Comparison of ENCODE assay signal across 9 cellular contexts in the genomic region with DNA sequence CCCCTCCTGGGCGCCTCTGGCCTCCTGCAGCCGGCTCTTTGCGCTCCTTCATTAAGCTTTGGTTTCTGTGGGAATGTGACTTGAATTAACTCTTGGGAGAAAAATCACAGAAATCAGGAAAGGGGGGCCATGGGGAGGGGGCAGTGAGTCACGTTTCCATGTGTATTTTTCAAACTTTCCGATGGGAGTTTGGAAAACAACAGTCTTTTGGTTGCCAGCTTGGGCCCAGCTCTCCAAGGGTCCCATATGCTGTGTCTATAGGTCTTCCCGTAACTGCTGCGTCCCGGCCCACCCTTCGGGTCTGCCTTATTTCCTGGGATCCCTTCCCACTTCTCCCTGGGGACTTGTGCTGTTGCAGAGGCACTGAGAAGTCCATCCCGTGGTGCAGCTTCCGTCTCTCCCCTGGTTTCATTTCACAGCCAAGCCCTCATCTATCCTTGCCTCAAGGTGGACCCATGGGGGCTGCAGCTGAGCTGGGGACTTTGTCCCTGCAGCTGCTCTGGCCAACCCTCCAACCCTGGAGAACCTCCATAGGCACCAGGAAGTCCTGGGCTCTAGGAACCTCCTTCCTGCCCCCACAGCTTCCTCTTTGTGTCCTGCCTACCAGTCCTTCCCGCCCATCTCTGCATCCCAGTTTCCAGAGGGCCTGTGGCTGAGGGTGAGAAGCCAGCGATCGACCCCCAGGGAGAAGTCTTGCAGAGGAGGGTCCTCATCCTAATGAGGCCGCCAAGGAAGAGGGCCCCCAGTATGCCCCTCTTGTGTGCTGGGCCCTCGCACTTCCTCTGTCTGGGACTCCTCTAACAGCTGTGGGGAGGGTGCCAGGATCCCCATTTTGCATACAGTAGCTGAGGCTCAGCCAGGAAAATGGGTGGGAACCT. TPM values are rescaled to one million over a fixed set of nuclear protein-coding genes. Genes with fewer than 3 reads are reported as not detected.
DNase-seq lines count a peak whose midpoint lies in the region; ATAC-seq, FAIRE-seq and TF ChIP-seq lines count a peak whose summit lies in the region.
"Had no signal": no experiment of that assay in that cellular context is flagged by ENCODE, and none has a peak within 500 bp of the region (broad histone marks: within the 10 kb centered on the region; RNA-seq: fewer than 3 reads in every experiment).

No MANE protein-coding gene starts in this region.

- no peaks in the 10 kb centered on the region for H3K9me3 ChIP-seq in heart left ventricle
- no peaks in the 10 kb centered on the region for H3K9me3 ChIP-seq in GM12878 (replicated peaks; ENCODE audit: control insufficient read depth, insufficient read depth, low read length)

- in situ Hi-C loops in GM12878 (cut with MboI) = no loop called here

- intact Hi-C loops in heart left ventricle (cut with DNase I) = no loop called here
- intact Hi-C loops in cardiac septum (cut with DNase I) = no loop called here
- intact Hi-C loops in GM12878 (cut with micrococcal nuclease; ENCODE audit: unreplicated experiment) = no loop called here

- H2AFZ ChIP-seq in GM12878 (ENCODE audit: control insufficient read depth, low read depth, low read length) = no peak overlapping the region

- H4K20me1 ChIP-seq in GM12878 (ENCODE audit: control insufficient read depth, insufficient read depth) = no peaks in the 10 kb centered on the region

- H3K79me2 ChIP-seq in GM12878 (ENCODE audit: control insufficient read depth, insufficient read depth, low read length) = no peaks in the 10 kb centered on the region; the same call in 1 of the 2 replicates

- H3K4me3 ChIP-seq in heart left ventricle (no peak overlapping the region), GM12878 (no peak overlapping the region), urinary bladder (ENCODE audit: low read depth, low read length) (no peak overlapping the region)

- RAD21 ChIA-PET in GM12878 (lab: Charles Lee; ENCODE audit: unreplicated experiment) = interaction anchor here (0.6 to 22.4 kb wide), 3 partner anchors 9 to 179 kb away, joined by 3 to 695 read pairs (median 4); a partner anchor contains a TSS

- DNase-seq in heart left ventricle = peak in 2 of 5 donors; percentile 49 to 53
- DNase-seq in cardiac septum (ENCODE audit: low spot score) = no peak
- no peak for DNase-seq in GM12878 (ENCODE audit: low read depth, low spot score)
- DNase-seq in lung microvascular endothelial cell (ENCODE audit: low read depth in 2 of 2) = peak; percentile 83 to 85
- DNase-seq in NCI-H748 (lab: John Stamatoyannopoulos, UW; ENCODE audit: unreplicated experiment) = no peak
- no peak for DNase-seq in NCI-H2227 (lab: John Stamatoyannopoulos, UW; ENCODE audit: unreplicated experiment)
- DNase-seq in GOT3 (lab: John Stamatoyannopoulos, UW) = no peak

- H3K27me3 ChIP-seq in heart left ventricle = no peaks in the 10 kb centered on the region
- H3K27me3 ChIP-seq in GM12878 (replicated peaks in 1 of 2; ENCODE audit: control insufficient read depth in 2 of 2, insufficient read depth in 2 of 2, low read length in 1 of 2) = no peaks in the 10 kb centered on the region

- H3K4me2 ChIP-seq in GM12878 (ENCODE audit: control insufficient read depth, insufficient read depth) = no peak overlapping the region

- SMC1A ChIA-PET in GM12878 (lab: Charles Lee; ENCODE audit: uncharacterized antibody, unreplicated experiment) = interaction anchor here (1.0 to 23.8 kb wide), 2 partner anchors 9 to 22 kb away, joined by 3 to 874 read pairs; a partner anchor contains a TSS

- TF ChIP-seq POLR2A in heart left ventricle (IDR thresholded peaks at IDR 0.05) (no peak), GM12878 (IDR thresholded peaks at IDR 0.05; ENCODE audit: low read depth, low read length) (no peak)

- ATAC-seq in heart left ventricle (no peak), GM12878 (no peak)

- no peaks in the 10 kb centered on the region for H3K36me3 ChIP-seq in heart left ventricle
- no peaks in the 10 kb centered on the region for H3K36me3 ChIP-seq in GM12878 (ENCODE audit: control insufficient read depth in 2 of 2, insufficient read depth in 2 of 2, low read length in 1 of 2)
- H3K36me3 ChIP-seq in urinary bladder (ENCODE audit: insufficient read depth) = no peaks in the 10 kb centered on the region

- no TSS peak for BruUV-seq in GM12878 (replicated peaks; lab: Mats Ljungman, UMichigan)

- FAIRE-seq in GM12878 (lab: Jason Lieb, UNC) = no peak
- FAIRE-seq: TTC549 had no signal

- CTCF ChIA-PET in GM12878 (lab: Yijun Ruan, JAX) = interaction anchor here (0.6 to 21.5 kb wide), 3 partner anchors 11 to 311 kb away, joined by 3 to 1294 read pairs (median 5); a partner anchor contains a TSS

- H3K4me1 ChIP-seq in heart left ventricle (peaks cover 24 to 81% (median 63%) of the 10 kb centered on the region in 12 donors), GM12878 (ENCODE audit: control insufficient read depth, insufficient read depth, low read length) (peaks cover 43% of the 10 kb centered on the region), urinary bladder (ENCODE audit: insufficient read depth) (peaks cover 1% of the 10 kb centered on the region)

- no peak for TF ChIP-seq RAD21 in GM12878 (IDR thresholded peaks at IDR 0.05; ENCODE audit: insufficient read depth, low read depth, low read length)

- POLR2A ChIA-PET in GM12878 (lab: Charles Lee) = interaction anchor here (1.5 to 6.1 kb wide), 2 partner anchors 15 to 27 kb away, joined by 5 to 128 read pairs; a partner anchor contains a TSS

- H3K27ac ChIP-seq in heart left ventricle (peak overlapping the region; percentile 91 to 99 (median 96)), GM12878 (ENCODE audit: control insufficient read depth, insufficient read depth) (no peak overlapping the region), urinary bladder (ENCODE audit: low read depth) (peak overlapping the region; percentile 33)

- no peak overlapping the region for H3K9ac ChIP-seq in GM12878 (ENCODE audit: control insufficient read depth, insufficient read depth, low read length)

- TF ChIP-seq EP300 in GM12878 (IDR thresholded peaks at IDR 0.05; ENCODE audit: borderline replicate concordance in 1 of 2, control insufficient read depth in 1 of 2, low read depth in 2 of 2, low read length in 2 of 2) = no peak

- WGBS in heart left ventricle, 4 donors = 59 to 73% (median 65%) methylated on average over 15 to 16 of the region's 16 CpGs
- 81% methylated on average over 16 of the region's 16 CpGs for WGBS in GM12878 (ENCODE audit: insufficient coverage, insufficient replicate concordance, low lambda C conversion rate, missing lambda C conversion rate)
- 56% methylated on average over 16 of the region's 16 CpGs for WGBS in urinary bladder

- TF ChIP-seq CTCF in heart left ventricle (IDR thresholded peaks at IDR 0.05) (no peak), GM12878 (IDR thresholded peaks at IDR 0.05 in 2 of 3, conservative IDR thresholded peaks at IDR 0.05 in 1 of 3; ENCODE audit: control insufficient read depth in 2 of 3, extremely low read depth in 1 of 3, insufficient read depth in 1 of 3, low read depth in 3 of 3, low read length in 3 of 3) (no peak)

RNA-seq across cellular contexts. Expression of a gene that starts 11.6 kb away (rescaled TPM):
- 100 to 1,000 TPM; 223 to 396 (median 279) TPM for total RNA-seq in heart left ventricle
- 100 to 1,000 TPM; 257 to 272 TPM for polyA plus RNA-seq in heart left ventricle
- 298 TPM for total RNA-seq in cardiac septum
- total RNA-seq in GM12878 (2013; cell fraction: nucleolus; rRNA removed) = 58.3 and 77.1 TPM in 2 replicates
- 130 and 136 TPM in 2 replicates for total RNA-seq in GM12878 (2014; rRNA removed)
- 31.6 and 35.1 TPM in 2 replicates for total RNA-seq in GM12878 (2014; rRNA removed; fragmentation: Illumina TruSeq; extraction: Trizol)
- total RNA-seq in GM12878 (2021) = 188 and 189 TPM in 2 replicates
- 30.2 TPM for polyA plus RNA-seq in GM12878 (2011; ENCODE audit: low read depth)
- 37.3 and 52.9 TPM in 2 replicates for polyA plus RNA-seq in GM12878 (2011; rRNA removed)
- polyA plus RNA-seq in GM12878 (2011; cell fraction: cytosol; rRNA removed) = 76.4 and 82.6 TPM in 2 replicates
- 164 and 324 TPM in 2 replicates for polyA plus RNA-seq in GM12878 (2011; cell fraction: nucleus; rRNA removed)
- polyA plus RNA-seq in GM12878 (2012) = 32.4 and 54.8 TPM in 2 replicates
- 9.6 and 30.1 TPM in 2 replicates for polyA plus RNA-seq in GM12878 (2014; fragmentation: Illumina TruSeq; extraction: Trizol)
- polyA plus RNA-seq in GM12878 (2014; fragmentation: Nextera tagmentation; extraction: Ambion mirVana) = 1 to 10 TPM in 1 of 2 experiments, under 1 TPM in 1; 0.42 to 6.0 TPM
- polyA plus RNA-seq in GM12878 (2014; rRNA removed) = 101 and 109 TPM in 2 replicates
- 100 to 1,000 TPM; 320 to 334 TPM for polyA plus RNA-seq in GM12878 (2016; fragmentation: Nextera tagmentation; extraction: Ambion mirVana)
- polyA minus RNA-seq in GM12878 (2011; rRNA and poly(A)+ RNA removed) = 42.8 and 77.1 TPM in 2 replicates
- 30.6 and 41.6 TPM in 2 replicates for polyA minus RNA-seq in GM12878 (2011; cell fraction: cytosol; rRNA and poly(A)+ RNA removed)
- 32.8 and 46.7 TPM in 2 replicates for polyA minus RNA-seq in GM12878 (2011; cell fraction: nucleus; rRNA and poly(A)+ RNA removed)
- total RNA-seq in lung microvascular endothelial cell = 187 and 399 TPM in 2 replicates
- 224 TPM for total RNA-seq in urinary bladder
- polyA plus RNA-seq in urinary bladder = 306 TPM

RNA-seq across cellular contexts. Expression of a gene that starts 20.6 kb away (rescaled TPM):
- under 1 TPM; 0.12 to 0.53 (median 0.32) TPM for total RNA-seq in heart left ventricle
- polyA plus RNA-seq in heart left ventricle = under 1 TPM; 0.15 to 0.42 TPM
- 0.24 TPM for total RNA-seq in cardiac septum
- 6.4 and 6.6 TPM in 2 replicates for total RNA-seq in GM12878 (2013; cell fraction: nucleolus; rRNA removed)
- total RNA-seq in GM12878 (2014; rRNA removed) = 1.6 and 2.1 TPM in 2 replicates
- 1.6 and 1.8 TPM in 2 replicates for total RNA-seq in GM12878 (2014; rRNA removed; fragmentation: Illumina TruSeq; extraction: Trizol)
- total RNA-seq in GM12878 (2021) = 5.1 and 5.9 TPM in 2 replicates
- 0.37 TPM for polyA plus RNA-seq in GM12878 (2011; ENCODE audit: low read depth)
- polyA plus RNA-seq in GM12878 (2011; rRNA removed) = 2.3 and 2.8 TPM in 2 replicates
- polyA plus RNA-seq in GM12878 (2011; cell fraction: cytosol; rRNA removed) = 5.1 and 5.8 TPM in 2 replicates
- 7.3 and 9.3 TPM in 2 replicates for polyA plus RNA-seq in GM12878 (2011; cell fraction: nucleus; rRNA removed)
- 0.89 and 1.00 TPM in 2 replicates for polyA plus RNA-seq in GM12878 (2012)
- 3.2 and 4.0 TPM in 2 replicates for polyA plus RNA-seq in GM12878 (2014; fragmentation: Illumina TruSeq; extraction: Trizol)
- polyA plus RNA-seq in GM12878 (2014; fragmentation: Nextera tagmentation; extraction: Ambion mirVana) = under 1 TPM; 0.11 to 0.27 TPM
- 3.2 and 3.3 TPM in 2 replicates for polyA plus RNA-seq in GM12878 (2014; rRNA removed)
- polyA plus RNA-seq in GM12878 (2016; fragmentation: Nextera tagmentation; extraction: Ambion mirVana) = under 1 TPM; 0.48 to 0.49 TPM
- polyA minus RNA-seq in GM12878 (2011; rRNA and poly(A)+ RNA removed) = 3.7 and 6.0 TPM in 2 replicates
- 4.8 and 6.2 TPM in 2 replicates for polyA minus RNA-seq in GM12878 (2011; cell fraction: cytosol; rRNA and poly(A)+ RNA removed)
- 3.5 and 5.5 TPM in 2 replicates for polyA minus RNA-seq in GM12878 (2011; cell fraction: nucleus; rRNA and poly(A)+ RNA removed)
- total RNA-seq in lung microvascular endothelial cell = 3.4 and 4.8 TPM in 2 replicates
- 7.2 TPM for total RNA-seq in urinary bladder
- 0.76 TPM for polyA plus RNA-seq in urinary bladder

RNA-seq across cellular contexts. Expression of a gene that starts 41.9 kb away (rescaled TPM):
- not detected for total RNA-seq in heart left ventricle
- under 1 TPM in 1 of 2 donors, not detected in 1; 0.38 TPM for polyA plus RNA-seq in heart left ventricle
- total RNA-seq in cardiac septum = not detected
- total RNA-seq in GM12878 (2013; cell fraction: nucleolus; rRNA removed) = not detected in 2 replicates
- not detected in 2 replicates for total RNA-seq in GM12878 (2014; rRNA removed)
- not detected in 2 replicates for total RNA-seq in GM12878 (2014; rRNA removed; fragmentation: Illumina TruSeq; extraction: Trizol)
- total RNA-seq in GM12878 (2021) = 0.29 and 0.36 TPM in 2 replicates
- not detected for polyA plus RNA-seq in GM12878 (2011; ENCODE audit: low read depth)
- polyA plus RNA-seq in GM12878 (2011; rRNA removed) = 0.22 and 0.45 TPM in 2 replicates
- polyA plus RNA-seq in GM12878 (2011; cell fraction: cytosol; rRNA removed) = 0.39 and 0.52 TPM in 2 replicates
- 0.25 TPM in 2 replicates for polyA plus RNA-seq in GM12878 (2011; cell fraction: nucleus; rRNA removed)
- 0.18 TPM in 1 of 2 replicates, not detected in the other for polyA plus RNA-seq in GM12878 (2012)
- 0.16 TPM in 1 of 2 replicates, not detected in the other for polyA plus RNA-seq in GM12878 (2014; fragmentation: Illumina TruSeq; extraction: Trizol)
- polyA plus RNA-seq in GM12878 (2014; fragmentation: Nextera tagmentation; extraction: Ambion mirVana) = not detected
- polyA plus RNA-seq in GM12878 (2014; rRNA removed) = 0.44 TPM in 1 of 2 replicates, not detected in the other
- not detected for polyA plus RNA-seq in GM12878 (2016; fragmentation: Nextera tagmentation; extraction: Ambion mirVana)
- polyA minus RNA-seq in GM12878 (2011; rRNA and poly(A)+ RNA removed) = 0.22 and 1.2 TPM in 2 replicates
- polyA minus RNA-seq in GM12878 (2011; cell fraction: cytosol; rRNA and poly(A)+ RNA removed) = not detected in 2 replicates
- polyA minus RNA-seq in GM12878 (2011; cell fraction: nucleus; rRNA and poly(A)+ RNA removed) = not detected in 2 replicates
- total RNA-seq in lung microvascular endothelial cell = not detected in 2 replicates
- total RNA-seq in urinary bladder = 11.9 TPM
- 28.2 TPM for polyA plus RNA-seq in urinary bladder

RNA-seq across cellular contexts. Expression of a gene that starts 48.3 kb away (rescaled TPM):
- total RNA-seq in heart left ventricle (10 to 100 TPM; 51.5 to 83.2 (median 61.4) TPM), cardiac septum (49.8 TPM), GM12878 (2014; rRNA removed) (76.3 and 90.3 TPM in 2 replicates), GM12878 (2014; rRNA removed; fragmentation: Illumina TruSeq; extraction: Trizol) (77.3 and 80.2 TPM in 2 replicates), GM12878 (2021) (73.5 and 73.9 TPM in 2 replicates), lung microvascular endothelial cell (98.6 and 101 TPM in 2 replicates), urinary bladder (28.9 TPM)
- polyA plus RNA-seq in heart left ventricle (100 to 1,000 TPM in 1 of 2 donors, 10 to 100 TPM in 1; 88.6 to 106 TPM), GM12878 (2011; rRNA removed) (37.4 and 72.0 TPM in 2 replicates), GM12878 (2014; fragmentation: Illumina TruSeq; extraction: Trizol) (34.9 and 71.9 TPM in 2 replicates), GM12878 (2014; fragmentation: Nextera tagmentation; extraction: Ambion mirVana) (100 to 1,000 TPM; 225 to 264 TPM), GM12878 (2014; rRNA removed) (104 and 123 TPM in 2 replicates), GM12878 (2016; fragmentation: Nextera tagmentation; extraction: Ambion mirVana) (100 to 1,000 TPM; 139 to 160 TPM), urinary bladder (91.1 TPM)
- total RNA-seq in GM12878 (2013; cell fraction: nucleolus; rRNA removed) = 9.0 and 11.7 TPM in 2 replicates
- 65.1 TPM for polyA plus RNA-seq in GM12878 (2011; ENCODE audit: low read depth)
- polyA plus RNA-seq in GM12878 (2011; cell fraction: cytosol; rRNA removed) = 132 and 162 TPM in 2 replicates
- polyA plus RNA-seq in GM12878 (2011; cell fraction: nucleus; rRNA removed) = 58.7 and 59.5 TPM in 2 replicates
- 58.4 and 65.5 TPM in 2 replicates for polyA plus RNA-seq in GM12878 (2012)
- 31.7 and 56.7 TPM in 2 replicates for polyA minus RNA-seq in GM12878 (2011; rRNA and poly(A)+ RNA removed)
- 13.7 and 14.2 TPM in 2 replicates for polyA minus RNA-seq in GM12878 (2011; cell fraction: cytosol; rRNA and poly(A)+ RNA removed)
- polyA minus RNA-seq in GM12878 (2011; cell fraction: nucleus; rRNA and poly(A)+ RNA removed) = 16.6 and 17.5 TPM in 2 replicates

RNA-seq across cellular contexts. Expression of a gene that starts 49.3 kb away (rescaled TPM):
- total RNA-seq in heart left ventricle (10 to 100 TPM; 21.0 to 34.1 (median 26.9) TPM), cardiac septum (26.3 TPM), GM12878 (2014; rRNA removed) (18.7 and 19.6 TPM in 2 replicates), GM12878 (2014; rRNA removed; fragmentation: Illumina TruSeq; extraction: Trizol) (14.9 and 15.9 TPM in 2 replicates), GM12878 (2021) (31.9 and 37.3 TPM in 2 replicates), lung microvascular endothelial cell (9.8 and 12.1 TPM in 2 replicates), urinary bladder (13.2 TPM)
- polyA plus RNA-seq in heart left ventricle (10 to 100 TPM; 15.1 to 37.3 TPM), GM12878 (2011; rRNA removed) (32.5 and 44.6 TPM in 2 replicates), GM12878 (2014; fragmentation: Illumina TruSeq; extraction: Trizol) (24.9 and 27.3 TPM in 2 replicates), GM12878 (2014; fragmentation: Nextera tagmentation; extraction: Ambion mirVana) (10 to 100 TPM; 10.0 to 17.3 TPM), GM12878 (2014; rRNA removed) (31.2 and 32.8 TPM in 2 replicates), GM12878 (2016; fragmentation: Nextera tagmentation; extraction: Ambion mirVana) (10 to 100 TPM; 18.9 to 20.6 TPM), urinary bladder (30.3 TPM)
- 18.7 and 22.9 TPM in 2 replicates for total RNA-seq in GM12878 (2013; cell fraction: nucleolus; rRNA removed)
- 10.7 TPM for polyA plus RNA-seq in GM12878 (2011; ENCODE audit: low read depth)
- 46.6 and 47.7 TPM in 2 replicates for polyA plus RNA-seq in GM12878 (2011; cell fraction: cytosol; rRNA removed)
- 58.1 and 61.3 TPM in 2 replicates for polyA plus RNA-seq in GM12878 (2011; cell fraction: nucleus; rRNA removed)
- 16.0 and 17.0 TPM in 2 replicates for polyA plus RNA-seq in GM12878 (2012)
- 41.8 and 53.6 TPM in 2 replicates for polyA minus RNA-seq in GM12878 (2011; rRNA and poly(A)+ RNA removed)
- 19.4 and 19.9 TPM in 2 replicates for polyA minus RNA-seq in GM12878 (2011; cell fraction: cytosol; rRNA and poly(A)+ RNA removed)
- 9.3 and 15.1 TPM in 2 replicates for polyA minus RNA-seq in GM12878 (2011; cell fraction: nucleus; rRNA and poly(A)+ RNA removed)

Comparison
In these comparisons a context has a peak if more than half of its experiments do, and no peak if none do; other contexts are left out.
1. DNase-seq: peak in lung microvascular endothelial cell (2 of 2); none in cardiac septum (single experiment), GM12878 (single experiment), NCI-H748 (single experiment), NCI-H2227 (single experiment) and GOT3 (single experiment).